1 cellular context compared by ENCODE assay signal in genomic region chr1:205977348-205978014, GRCh38.
TF ChIP-seq lines count a peak whose summit lies in the region.

No MANE protein-coding gene starts in this region.

TF ChIP-seq in K562, 482 proteins besides CTCF, POLR2A, EP300 and RAD21 (continued from another document and continues in another):
- TF ChIP-seq DEAF1 (CRISPR knock-in tag; IDR thresholded peaks at IDR 0.05) (peak; percentile 98), HMG20A (CRISPR knock-in tag; conservative IDR thresholded peaks at IDR 0.05) (no peak), BCLAF1 (IDR thresholded peaks at IDR 0.05; ENCODE audit: borderline replicate concordance in 1 of 2, control insufficient read depth in 1 of 2, low read depth in 2 of 2, low read length in 1 of 2) (no peak), BCOR (IDR thresholded peaks at IDR 0.05) (peak; percentile 92), RCOR1 (IDR thresholded peaks at IDR 0.05; ENCODE audit: borderline replicate concordance in 1 of 2, low read depth in 2 of 2, low read length in 2 of 2) (peak in 1 of 2 experiments; percentile 59; a peak in 1 of 4 replicates), ZNF445 (CRISPR knock-in tag; IDR thresholded peaks at IDR 0.05; ENCODE audit: low read depth) (no peak), FOXJ2 (tag; IDR thresholded peaks at IDR 0.05) (no peak), ELF1 (tag; IDR thresholded peaks at IDR 0.05) (no peak), FOXM1 (IDR thresholded peaks at IDR 0.05; ENCODE audit: low read depth) (no peak), FOXM1 (CRISPR knock-in tag; IDR thresholded peaks at IDR 0.05; ENCODE audit: low read depth) (0 out of 2 replicates have a peak, but pooled peaks have one; percentile 34), PTRF (tag; IDR thresholded peaks at IDR 0.05) (no peak), RBM25 (IDR thresholded peaks at IDR 0.05; ENCODE audit: low read depth, low read length, severe bottlenecking) (peak; percentile 93), PHF20 (IDR thresholded peaks at IDR 0.05; ENCODE audit: partially characterized antibody) (no peak), BRD4 (IDR thresholded peaks at IDR 0.05) (no peak), NKRF (IDR thresholded peaks at IDR 0.05; ENCODE audit: borderline replicate concordance) (no peak), ZNF696 (CRISPR knock-in tag; conservative IDR thresholded peaks at IDR 0.05) (no peak), OTX1 (CRISPR knock-in tag; IDR thresholded peaks at IDR 0.05) (no peak), ZNF551 (CRISPR knock-in tag; IDR thresholded peaks at IDR 0.05) (no peak), HDAC2 (IDR thresholded peaks at IDR 0.05) (peak; percentile 71; the same call in 1 of the 2 replicates), ERF (CRISPR knock-in tag; IDR thresholded peaks at IDR 0.05) (0 out of 2 replicates have a peak, but pooled peaks have one; percentile 21), NFE2 (IDR thresholded peaks at IDR 0.05; ENCODE audit: low read depth) (peak; percentile 9; the same call in 1 of the 2 replicates), PRPF4 (IDR thresholded peaks at IDR 0.05; ENCODE audit: insufficient read depth, low read depth, low read length, poor library complexity, severe bottlenecking) (no peak), POLR2G (IDR thresholded peaks at IDR 0.05; ENCODE audit: low read depth, low read length) (no peak), CC2D1A (IDR thresholded peaks at IDR 0.05) (peak; percentile 82), ZFP36 (IDR thresholded peaks at IDR 0.05; ENCODE audit: low read depth, low read length, partially characterized antibody) (peak; percentile 99), PCBP1 (IDR thresholded peaks at IDR 0.05; ENCODE audit: low read depth, low read length, poor library complexity, severe bottlenecking) (no peak), ZBTB7A (IDR thresholded peaks at IDR 0.05; ENCODE audit: borderline replicate concordance, control insufficient read depth, low read depth, low read length) (no peak), ARID2 (IDR thresholded peaks at IDR 0.05) (peak; percentile 93), RFX7 (CRISPR knock-in tag; IDR thresholded peaks at IDR 0.05) (no peak), KLF16 (IDR thresholded peaks at IDR 0.05) (peak; percentile 57; the same call in 1 of the 2 replicates), NFYB (IDR thresholded peaks at IDR 0.05; ENCODE audit: extremely low read depth, insufficient read length) (no peak), SP1 (CRISPR knock-in tag; IDR thresholded peaks at IDR 0.05) (no peak), ESRRA (IDR thresholded peaks at IDR 0.05; ENCODE audit: borderline replicate concordance, low read depth) (0 out of 2 replicates have a peak, but pooled peaks have one; percentile 17), DDX20 (tag; IDR thresholded peaks at IDR 0.05; ENCODE audit: low read depth) (no peak), MCM3 (IDR thresholded peaks at IDR 0.05) (no peak), BRD9 (IDR thresholded peaks at IDR 0.05; ENCODE audit: low read depth, partially characterized antibody) (no peak), STAG1 (CRISPR knock-in tag; IDR thresholded peaks at IDR 0.05; ENCODE audit: borderline replicate concordance) (peak; percentile 91), HDAC1 (IDR thresholded peaks at IDR 0.05) (peak in 1 of 2 experiments; percentile 38; a peak in 1 of 4 replicates), CHD2 (IDR thresholded peaks at IDR 0.05; ENCODE audit: low read depth, low read length) (no peak), HMG20B (CRISPR knock-in tag; IDR thresholded peaks at IDR 0.05) (no peak), RBM17 (IDR thresholded peaks at IDR 0.05; ENCODE audit: borderline replicate concordance, low read depth, low read length) (no peak), CTBP1 (IDR thresholded peaks at IDR 0.05; ENCODE audit: borderline replicate concordance) (peak; percentile 46; the same call in 1 of the 2 replicates)
- TF ChIP-seq, protein P1, sequence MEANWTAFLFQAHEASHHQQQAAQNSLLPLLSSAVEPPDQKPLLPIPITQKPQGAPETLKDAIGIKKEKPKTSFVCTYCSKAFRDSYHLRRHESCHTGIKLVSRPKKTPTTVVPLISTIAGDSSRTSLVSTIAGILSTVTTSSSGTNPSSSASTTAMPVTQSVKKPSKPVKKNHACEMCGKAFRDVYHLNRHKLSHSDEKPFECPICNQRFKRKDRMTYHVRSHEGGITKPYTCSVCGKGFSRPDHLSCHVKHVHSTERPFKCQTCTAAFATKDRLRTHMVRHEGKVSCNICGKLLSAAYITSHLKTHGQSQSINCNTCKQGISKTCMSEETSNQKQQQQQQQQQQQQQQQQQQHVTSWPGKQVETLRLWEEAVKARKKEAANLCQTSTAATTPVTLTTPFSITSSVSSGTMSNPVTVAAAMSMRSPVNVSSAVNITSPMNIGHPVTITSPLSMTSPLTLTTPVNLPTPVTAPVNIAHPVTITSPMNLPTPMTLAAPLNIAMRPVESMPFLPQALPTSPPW (CRISPR knock-in tag; IDR thresholded peaks at IDR 0.05): peak; percentile 24; the same call in 1 of the 2 replicates
- TF ChIP-seq, protein P2, sequence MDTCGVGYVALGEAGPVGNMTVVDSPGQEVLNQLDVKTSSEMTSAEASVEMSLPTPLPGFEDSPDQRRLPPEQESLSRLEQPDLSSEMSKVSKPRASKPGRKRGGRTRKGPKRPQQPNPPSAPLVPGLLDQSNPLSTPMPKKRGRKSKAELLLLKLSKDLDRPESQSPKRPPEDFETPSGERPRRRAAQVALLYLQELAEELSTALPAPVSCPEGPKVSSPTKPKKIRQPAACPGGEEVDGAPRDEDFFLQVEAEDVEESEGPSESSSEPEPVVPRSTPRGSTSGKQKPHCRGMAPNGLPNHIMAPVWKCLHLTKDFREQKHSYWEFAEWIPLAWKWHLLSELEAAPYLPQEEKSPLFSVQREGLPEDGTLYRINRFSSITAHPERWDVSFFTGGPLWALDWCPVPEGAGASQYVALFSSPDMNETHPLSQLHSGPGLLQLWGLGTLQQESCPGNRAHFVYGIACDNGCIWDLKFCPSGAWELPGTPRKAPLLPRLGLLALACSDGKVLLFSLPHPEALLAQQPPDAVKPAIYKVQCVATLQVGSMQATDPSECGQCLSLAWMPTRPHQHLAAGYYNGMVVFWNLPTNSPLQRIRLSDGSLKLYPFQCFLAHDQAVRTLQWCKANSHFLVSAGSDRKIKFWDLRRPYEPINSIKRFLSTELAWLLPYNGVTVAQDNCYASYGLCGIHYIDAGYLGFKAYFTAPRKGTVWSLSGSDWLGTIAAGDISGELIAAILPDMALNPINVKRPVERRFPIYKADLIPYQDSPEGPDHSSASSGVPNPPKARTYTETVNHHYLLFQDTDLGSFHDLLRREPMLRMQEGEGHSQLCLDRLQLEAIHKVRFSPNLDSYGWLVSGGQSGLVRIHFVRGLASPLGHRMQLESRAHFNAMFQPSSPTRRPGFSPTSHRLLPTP (IDR thresholded peaks at IDR 0.05; ENCODE audit: borderline replicate concordance, extremely low read depth, insufficient read length): peak; percentile 15
- TF ChIP-seq, protein P3, sequence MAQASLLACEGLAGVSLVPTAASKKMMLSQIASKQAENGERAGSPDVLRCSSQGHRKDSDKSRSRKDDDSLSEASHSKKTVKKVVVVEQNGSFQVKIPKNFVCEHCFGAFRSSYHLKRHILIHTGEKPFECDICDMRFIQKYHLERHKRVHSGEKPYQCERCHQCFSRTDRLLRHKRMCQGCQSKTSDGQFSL (CRISPR knock-in tag; IDR thresholded peaks at IDR 0.05): no peak
- TF ChIP-seq, protein P3 (tag; IDR thresholded peaks at IDR 0.05): no peak
- TF ChIP-seq, protein P4, sequence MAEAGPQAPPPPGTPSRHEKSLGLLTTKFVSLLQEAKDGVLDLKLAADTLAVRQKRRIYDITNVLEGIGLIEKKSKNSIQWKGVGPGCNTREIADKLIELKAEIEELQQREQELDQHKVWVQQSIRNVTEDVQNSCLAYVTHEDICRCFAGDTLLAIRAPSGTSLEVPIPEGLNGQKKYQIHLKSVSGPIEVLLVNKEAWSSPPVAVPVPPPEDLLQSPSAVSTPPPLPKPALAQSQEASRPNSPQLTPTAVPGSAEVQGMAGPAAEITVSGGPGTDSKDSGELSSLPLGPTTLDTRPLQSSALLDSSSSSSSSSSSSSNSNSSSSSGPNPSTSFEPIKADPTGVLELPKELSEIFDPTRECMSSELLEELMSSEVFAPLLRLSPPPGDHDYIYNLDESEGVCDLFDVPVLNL (CRISPR knock-in tag; IDR thresholded peaks at IDR 0.05; ENCODE audit: low read depth): no peak
- TF ChIP-seq, protein P5, sequence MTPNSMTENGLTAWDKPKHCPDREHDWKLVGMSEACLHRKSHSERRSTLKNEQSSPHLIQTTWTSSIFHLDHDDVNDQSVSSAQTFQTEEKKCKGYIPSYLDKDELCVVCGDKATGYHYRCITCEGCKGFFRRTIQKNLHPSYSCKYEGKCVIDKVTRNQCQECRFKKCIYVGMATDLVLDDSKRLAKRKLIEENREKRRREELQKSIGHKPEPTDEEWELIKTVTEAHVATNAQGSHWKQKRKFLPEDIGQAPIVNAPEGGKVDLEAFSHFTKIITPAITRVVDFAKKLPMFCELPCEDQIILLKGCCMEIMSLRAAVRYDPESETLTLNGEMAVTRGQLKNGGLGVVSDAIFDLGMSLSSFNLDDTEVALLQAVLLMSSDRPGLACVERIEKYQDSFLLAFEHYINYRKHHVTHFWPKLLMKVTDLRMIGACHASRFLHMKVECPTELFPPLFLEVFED (CRISPR knock-in tag; conservative IDR thresholded peaks at IDR 0.05): no peak
- TF ChIP-seq, protein P6, sequence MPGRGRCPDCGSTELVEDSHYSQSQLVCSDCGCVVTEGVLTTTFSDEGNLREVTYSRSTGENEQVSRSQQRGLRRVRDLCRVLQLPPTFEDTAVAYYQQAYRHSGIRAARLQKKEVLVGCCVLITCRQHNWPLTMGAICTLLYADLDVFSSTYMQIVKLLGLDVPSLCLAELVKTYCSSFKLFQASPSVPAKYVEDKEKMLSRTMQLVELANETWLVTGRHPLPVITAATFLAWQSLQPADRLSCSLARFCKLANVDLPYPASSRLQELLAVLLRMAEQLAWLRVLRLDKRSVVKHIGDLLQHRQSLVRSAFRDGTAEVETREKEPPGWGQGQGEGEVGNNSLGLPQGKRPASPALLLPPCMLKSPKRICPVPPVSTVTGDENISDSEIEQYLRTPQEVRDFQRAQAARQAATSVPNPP (IDR thresholded peaks at IDR 0.05; ENCODE audit: borderline replicate concordance, insufficient read depth, insufficient read length): no peak
- TF ChIP-seq, protein P7, sequence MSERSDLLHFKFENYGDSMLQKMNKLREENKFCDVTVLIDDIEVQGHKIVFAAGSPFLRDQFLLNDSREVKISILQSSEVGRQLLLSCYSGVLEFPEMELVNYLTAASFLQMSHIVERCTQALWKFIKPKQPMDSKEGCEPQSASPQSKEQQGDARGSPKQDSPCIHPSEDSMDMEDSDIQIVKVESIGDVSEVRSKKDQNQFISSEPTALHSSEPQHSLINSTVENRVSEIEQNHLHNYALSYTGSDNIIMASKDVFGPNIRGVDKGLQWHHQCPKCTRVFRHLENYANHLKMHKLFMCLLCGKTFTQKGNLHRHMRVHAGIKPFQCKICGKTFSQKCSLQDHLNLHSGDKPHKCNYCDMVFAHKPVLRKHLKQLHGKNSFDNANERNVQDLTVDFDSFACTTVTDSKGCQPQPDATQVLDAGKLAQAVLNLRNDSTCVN (CRISPR knock-in tag; IDR thresholded peaks at IDR 0.05): no peak
